10 cellular contexts compared by ENCODE assay signal in the genomic region with DNA sequence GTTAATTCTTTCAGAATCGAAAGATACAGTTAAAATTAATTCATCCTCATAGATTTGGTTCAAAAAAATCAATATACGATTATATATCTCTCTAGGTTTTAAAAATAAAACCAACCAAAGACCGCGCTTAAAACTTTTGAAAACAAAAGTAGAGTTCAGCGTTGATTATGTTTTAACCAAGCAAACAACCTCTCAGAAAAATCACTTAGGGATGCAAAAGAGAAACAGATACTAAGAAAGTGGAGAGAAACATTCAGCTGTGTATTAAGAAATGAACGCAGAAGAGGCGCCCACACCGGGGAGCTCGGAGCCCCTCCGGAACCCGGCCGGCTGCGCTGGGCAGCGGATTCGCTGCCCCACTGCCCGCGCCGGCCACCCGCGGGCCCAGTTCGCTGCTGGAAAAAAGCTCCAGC. TPM values are rescaled to one million over a fixed set of nuclear protein-coding genes. Genes with fewer than 3 reads are reported as not detected.
DNase-seq lines count a peak whose midpoint lies in the region; ATAC-seq, FAIRE-seq and TF ChIP-seq lines count a peak whose summit lies in the region.
"Had no signal": no experiment of that assay in that cellular context is flagged by ENCODE, and none has a peak within 500 bp of the region (broad histone marks: within the 10 kb centered on the region; RNA-seq: fewer than 3 reads in every experiment).

No MANE protein-coding gene starts in this region.

- H3K79me2 ChIP-seq in K562 (ENCODE audit: control insufficient read depth, insufficient read depth, low read length) = peaks cover 69% of the 10 kb centered on the region

- TF ChIP-seq POLR2A in K562 (conservative IDR thresholded peaks at IDR 0.05) (no peak), lower leg skin (IDR thresholded peaks at IDR 0.05) (no peak)

- no peak overlapping the region for H3K27ac ChIP-seq in CD4-positive, alpha-beta T cell (ENCODE audit: low read depth, low read length)
- peak overlapping the region; percentile 98 for H3K27ac ChIP-seq in K562 (ENCODE audit: extremely low read depth, low read depth, low read length)

- H3K4me3 ChIP-seq in K562 (peak overlapping the region; percentile 99), lower leg skin (ENCODE audit: low read depth, poor library complexity, severe bottlenecking) (no peak overlapping the region)
- H3K4me3 ChIP-seq: lung had no signal

- peak overlapping the region; percentile 68 for H3K4me3 Mint-ChIP-seq in CD4-positive, alpha-beta T cell
- H3K4me3 Mint-ChIP-seq in IgD-negative memory B cell (peak overlapping the region in 3 of 4 donors; percentile 57 to 79 (median 72)), neural crest cell (peak overlapping the region; percentile 10)

- FAIRE-seq in K562 (lab: Jason Lieb, UNC) = no peak

- intact Hi-C loops in CD4-positive, alpha-beta T cell (cut with DNase I, micrococcal nuclease) = loop anchor here in 1 of 2 experiments (2.0 kb wide), 1 partner anchor 68 kb away; no protein-coding TSS in a partner anchor
- intact Hi-C loops in K562 (cut with micrococcal nuclease) = loop anchor here (5.0 kb wide), 2 partner anchors 65 to 160 kb away; no protein-coding TSS in a partner anchor
- intact Hi-C loops in lower leg skin (cut with DNase I; ENCODE audit: low total_unique reads) = no loop called here

- peaks cover 41% of the 10 kb centered on the region for H3K36me3 ChIP-seq in K562 (ENCODE audit: control insufficient read depth, insufficient read depth, low read length)

- H3K4me1 Mint-ChIP-seq in CD4-positive, alpha-beta T cell (ENCODE audit: low read depth) = peaks cover 47% of the 10 kb centered on the region
- H3K4me1 Mint-ChIP-seq in IgD-negative memory B cell = peaks cover 13 to 29% (median 23%) of the 10 kb centered on the region in 3 donors
- peaks cover 20% of the 10 kb centered on the region for H3K4me1 Mint-ChIP-seq in neural crest cell

- DNase-seq in CD4-positive, alpha-beta T cell = no peak
- DNase-seq in K562 (ENCODE audit: extremely low read depth in 1 of 4, low spot score in 3 of 4) = no peak
- DNase-seq in neural crest cell (ENCODE audit: low read depth, low spot score) = no peak
- no peak for DNase-seq in lower leg skin (ENCODE audit: low spot score in 2 of 2)
- DNase-seq: caudate nucleus had no signal

- H4K20me1 ChIP-seq in K562 (replicated peaks; ENCODE audit: control insufficient read depth, insufficient read depth, low read length) = no peaks in the 10 kb centered on the region

- POLR2A ChIA-PET in CD4-positive, alpha-beta T cell (lab: Charles Lee) = no interaction called here
- POLR2A ChIA-PET in K562 (lab: Yijun Ruan, JAX) = interaction anchor here (0.6 to 2.4 kb wide), 10 partner anchors 9 to 158 kb away, joined by 3 to 12 read pairs (median 4); a partner anchor contains a TSS

- CTCF ChIA-PET in CD4-positive, alpha-beta T cell (lab: Charles Lee) = no interaction called here
- CTCF ChIA-PET in K562 (lab: Yijun Ruan, JAX; ENCODE audit: low intra/inter-chr PET ratio) = no interaction called here

- BruUV-seq in K562 (replicated peaks; lab: Mats Ljungman, UMichigan) = TSS peak; percentile 51

- peak overlapping the region; percentile 96; the same call in 1 of the 2 replicates for H3K4me2 ChIP-seq in K562 (ENCODE audit: insufficient read depth, low read length)

- peak overlapping the region; percentile 99 to 100 for H3K9ac ChIP-seq in K562 (ENCODE audit: insufficient read depth in 1 of 2, low read depth in 2 of 2, low read length in 2 of 2)

- peaks cover 19 to 57% of the 10 kb centered on the region in 2 experiments for H3K4me1 ChIP-seq in K562 (replicated peaks in 1 of 2; ENCODE audit: control insufficient read depth in 2 of 2, insufficient read depth in 2 of 2, low read length in 2 of 2)

- no peak overlapping the region for H2AFZ ChIP-seq in K562 (ENCODE audit: low read depth, low read length)

- under 1% methylated on average over 21 of the region's 21 CpGs for WGBS in K562 (ENCODE audit: insufficient coverage, low coverage, missing lambda C conversion rate)
- WGBS in lower leg skin, 2 donors = 15% methylated on average over 21 of the region's 21 CpGs

- in situ Hi-C loops in K562 (cut with MboI) = no loop called here

- H3K27ac Mint-ChIP-seq in CD4-positive, alpha-beta T cell = no peak overlapping the region
- H3K27ac Mint-ChIP-seq in IgD-negative memory B cell = peak overlapping the region in 1 of 3 donors; percentile 82
- H3K27ac Mint-ChIP-seq in neural crest cell (ENCODE audit: unreplicated experiment) = no peak overlapping the region

- peaks cover 85% of the 10 kb centered on the region for H3K27me3 ChIP-seq in CD4-positive, alpha-beta T cell (ENCODE audit: control insufficient read depth, insufficient read depth, low read length)
- H3K27me3 ChIP-seq in K562 (ENCODE audit: control insufficient read depth in 2 of 2, insufficient read depth in 2 of 2, low read length in 2 of 2) = no peaks in the 10 kb centered on the region

- TF ChIP-seq RAD21 in K562 (CRISPR knock-in tag; conservative IDR thresholded peaks at IDR 0.05 in 1 of 2, IDR thresholded peaks at IDR 0.05 in 1 of 2) = no peak

- H3K9me3 ChIP-seq in CD4-positive, alpha-beta T cell (ENCODE audit: control insufficient read depth, low read length) = no peaks in the 10 kb centered on the region
- no peaks in the 10 kb centered on the region; the same call in 1 of the 2 replicates for H3K9me3 ChIP-seq in K562 (replicated peaks; ENCODE audit: control insufficient read depth, insufficient read depth, low read depth, low read length)

- no peak for TF ChIP-seq CTCF in CD4-positive, alpha-beta T cell (IDR thresholded peaks at IDR 0.05)
- TF ChIP-seq CTCF in K562 (IDR thresholded peaks at IDR 0.05 in 2 of 3, conservative IDR thresholded peaks at IDR 0.05 in 1 of 3; ENCODE audit: insufficient read depth in 2 of 3, low read depth in 1 of 3, low read length in 3 of 3) = no peak
- no peak for TF ChIP-seq CTCF in neural crest cell (conservative IDR thresholded peaks at IDR 0.05)
- no peak for TF ChIP-seq CTCF in lower leg skin (IDR thresholded peaks at IDR 0.05)

- no peaks in the 10 kb centered on the region for H3K9me1 ChIP-seq in K562 (ENCODE audit: control insufficient read depth, insufficient read depth, low read length)

- no peak for TF ChIP-seq EP300 in K562 (IDR thresholded peaks at IDR 0.05; ENCODE audit: low read length)

- no peaks in the 10 kb centered on the region for H3K9me3 Mint-ChIP-seq in CD4-positive, alpha-beta T cell
- H3K9me3 Mint-ChIP-seq in IgD-negative memory B cell (peaks cover 4 to 8% (median 4%) of the 10 kb centered on the region in 3 donors), neural crest cell (no peaks in the 10 kb centered on the region)

- no peak for ATAC-seq in CD4-positive, alpha-beta T cell (ENCODE audit: poor library complexity)
- ATAC-seq in K562 (no peak), HG03442 (IDR thresholded peaks at IDR 0.05; ENCODE audit: unreplicated experiment) (no peak), GM21381 (IDR thresholded peaks at IDR 0.05; ENCODE audit: unreplicated experiment) (no peak), GM18867 (IDR thresholded peaks at IDR 0.05; ENCODE audit: unreplicated experiment) (no peak)

- H3K27me3 Mint-ChIP-seq in CD4-positive, alpha-beta T cell = peaks cover 83% of the 10 kb centered on the region
- H3K27me3 Mint-ChIP-seq in IgD-negative memory B cell (peaks cover 54% of the 10 kb centered on the region), neural crest cell (ENCODE audit: low read depth) (peaks cover 93% of the 10 kb centered on the region)

- no peaks in the 10 kb centered on the region for H3K36me3 Mint-ChIP-seq in CD4-positive, alpha-beta T cell (ENCODE audit: low read depth)
- H3K36me3 Mint-ChIP-seq in IgD-negative memory B cell (no peaks in the 10 kb centered on the region), neural crest cell (ENCODE audit: low read depth) (peaks cover 2% of the 10 kb centered on the region)

TF ChIP-seq in K562, 482 proteins besides CTCF, POLR2A, EP300 and RAD21 (continues in another document):
- TF ChIP-seq ZNF224 (CRISPR knock-in tag; IDR thresholded peaks at IDR 0.05) (no peak), RUNX1 (IDR thresholded peaks at IDR 0.05; ENCODE audit: low read depth) (no peak)
- TF ChIP-seq, protein P1, sequence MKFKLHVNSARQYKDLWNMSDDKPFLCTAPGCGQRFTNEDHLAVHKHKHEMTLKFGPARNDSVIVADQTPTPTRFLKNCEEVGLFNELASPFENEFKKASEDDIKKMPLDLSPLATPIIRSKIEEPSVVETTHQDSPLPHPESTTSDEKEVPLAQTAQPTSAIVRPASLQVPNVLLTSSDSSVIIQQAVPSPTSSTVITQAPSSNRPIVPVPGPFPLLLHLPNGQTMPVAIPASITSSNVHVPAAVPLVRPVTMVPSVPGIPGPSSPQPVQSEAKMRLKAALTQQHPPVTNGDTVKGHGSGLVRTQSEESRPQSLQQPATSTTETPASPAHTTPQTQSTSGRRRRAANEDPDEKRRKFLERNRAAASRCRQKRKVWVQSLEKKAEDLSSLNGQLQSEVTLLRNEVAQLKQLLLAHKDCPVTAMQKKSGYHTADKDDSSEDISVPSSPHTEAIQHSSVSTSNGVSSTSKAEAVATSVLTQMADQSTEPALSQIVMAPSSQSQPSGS (CRISPR knock-in tag; IDR thresholded peaks at IDR 0.05) = no peak

RNA-seq across cellular contexts. Expression of a gene that starts 1.4 kb away (rescaled TPM):
- total RNA-seq in CD4-positive, alpha-beta T cell = not detected
- polyA plus RNA-seq in IgD-negative memory B cell = 0.38 TPM
- total RNA-seq in K562 (2011; cell fraction: chromatin; rRNA removed; ENCODE audit: low replicate concordance) = 10.2 and 35.6 TPM in 2 replicates
- 39.9 and 42.6 TPM in 2 replicates for total RNA-seq in K562 (2011; cell fraction: nucleolus; rRNA removed)
- total RNA-seq in K562 (2011; cell fraction: nucleoplasm; rRNA removed) = 19.5 and 26.3 TPM in 2 replicates
- total RNA-seq in K562 (2014; rRNA removed) = 59.8 and 73.9 TPM in 2 replicates
- total RNA-seq in K562 (2014; rRNA removed; fragmentation: Illumina TruSeq; extraction: Trizol) = 2.3 and 3.1 TPM in 2 replicates
- total RNA-seq in K562 (2015; rRNA removed; fragmentation: Illumina TruSeq; extraction: Trizol) = 24.9 and 25.3 TPM in 2 replicates
- total RNA-seq in K562 (2021) = 88.2 and 90.4 TPM in 2 replicates
- 30.8 and 50.1 TPM in 2 replicates for polyA plus RNA-seq in K562 (2011; rRNA removed)
- 91.0 and 189 TPM in 2 replicates for polyA plus RNA-seq in K562 (2011; cell fraction: cytosol; rRNA removed)
- 68.1 and 94.4 TPM in 2 replicates for polyA plus RNA-seq in K562 (2011; cell fraction: nucleus; rRNA removed)
- polyA plus RNA-seq in K562 (2012) = 34.0 and 38.0 TPM in 2 replicates
- 7.4 and 35.6 TPM in 2 replicates for polyA plus RNA-seq in K562 (2014; fragmentation: Illumina TruSeq; extraction: Trizol)
- polyA plus RNA-seq in K562 (2014; fragmentation: Nextera tagmentation; extraction: Ambion mirVana) = under 1 TPM; 0.13 to 0.17 TPM
- 58.7 and 64.6 TPM in 2 replicates for polyA plus RNA-seq in K562 (2014; rRNA removed)
- polyA minus RNA-seq in K562 (2011; rRNA and poly(A)+ RNA removed) = 12.0 and 21.7 TPM in 2 replicates
- 56.3 and 80.4 TPM in 2 replicates for polyA minus RNA-seq in K562 (2011; cell fraction: cytosol; rRNA and poly(A)+ RNA removed)
- polyA minus RNA-seq in K562 (2011; cell fraction: nucleus; rRNA and poly(A)+ RNA removed) = 21.8 and 31.4 TPM in 2 replicates
- total RNA-seq in neural crest cell = not detected in 2 replicates
- total RNA-seq in lower leg skin = 1 to 10 TPM in 2 of 4 donors, under 1 TPM in 2; 0.15 to 3.9 (median 1.6) TPM

Comparison
In these comparisons a context has a peak if more than half of its experiments do, and no peak if none do; other contexts are left out.
1. H3K4me3 Mint-ChIP-seq: peak in every context shown above with its lines; median percentile 72 in IgD-negative memory B cell; 68 in CD4-positive, alpha-beta T cell; 10 in neural crest cell.